Comparison of ENCODE assay signal across 1 cellular context in the genomic region with DNA sequence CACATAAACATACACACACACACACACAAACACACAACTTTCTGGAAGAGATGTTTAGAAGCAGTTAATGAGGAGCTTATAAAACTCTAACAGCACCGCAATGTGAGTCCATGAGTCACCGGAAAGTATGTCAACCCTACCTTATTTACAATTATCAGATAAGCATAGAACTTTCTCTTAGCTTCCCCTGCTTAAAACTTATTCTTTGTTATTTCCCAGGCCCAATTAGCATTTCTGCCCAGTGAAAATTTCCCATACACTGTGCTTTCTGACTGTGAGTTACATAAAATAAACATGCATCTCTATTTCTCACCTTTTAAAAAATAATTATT.
TF ChIP-seq lines count a peak whose summit lies in the region.

No MANE protein-coding gene starts in this region.

TF ChIP-seq in IMR-90, 13 proteins besides CTCF, POLR2A, EP300 and RAD21 (continued from another document):
- TF ChIP-seq, protein P1, sequence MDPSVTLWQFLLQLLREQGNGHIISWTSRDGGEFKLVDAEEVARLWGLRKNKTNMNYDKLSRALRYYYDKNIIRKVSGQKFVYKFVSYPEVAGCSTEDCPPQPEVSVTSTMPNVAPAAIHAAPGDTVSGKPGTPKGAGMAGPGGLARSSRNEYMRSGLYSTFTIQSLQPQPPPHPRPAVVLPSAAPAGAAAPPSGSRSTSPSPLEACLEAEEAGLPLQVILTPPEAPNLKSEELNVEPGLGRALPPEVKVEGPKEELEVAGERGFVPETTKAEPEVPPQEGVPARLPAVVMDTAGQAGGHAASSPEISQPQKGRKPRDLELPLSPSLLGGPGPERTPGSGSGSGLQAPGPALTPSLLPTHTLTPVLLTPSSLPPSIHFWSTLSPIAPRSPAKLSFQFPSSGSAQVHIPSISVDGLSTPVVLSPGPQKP (IDR thresholded peaks at IDR 0.05; ENCODE audit: borderline replicate concordance, low read depth, low read length): no peak
- TF ChIP-seq MXI1 (IDR thresholded peaks at IDR 0.05; ENCODE audit: borderline replicate concordance, low read depth, low read length): no peak
